29 cellular contexts compared by ENCODE assay signal in the genomic region with DNA sequence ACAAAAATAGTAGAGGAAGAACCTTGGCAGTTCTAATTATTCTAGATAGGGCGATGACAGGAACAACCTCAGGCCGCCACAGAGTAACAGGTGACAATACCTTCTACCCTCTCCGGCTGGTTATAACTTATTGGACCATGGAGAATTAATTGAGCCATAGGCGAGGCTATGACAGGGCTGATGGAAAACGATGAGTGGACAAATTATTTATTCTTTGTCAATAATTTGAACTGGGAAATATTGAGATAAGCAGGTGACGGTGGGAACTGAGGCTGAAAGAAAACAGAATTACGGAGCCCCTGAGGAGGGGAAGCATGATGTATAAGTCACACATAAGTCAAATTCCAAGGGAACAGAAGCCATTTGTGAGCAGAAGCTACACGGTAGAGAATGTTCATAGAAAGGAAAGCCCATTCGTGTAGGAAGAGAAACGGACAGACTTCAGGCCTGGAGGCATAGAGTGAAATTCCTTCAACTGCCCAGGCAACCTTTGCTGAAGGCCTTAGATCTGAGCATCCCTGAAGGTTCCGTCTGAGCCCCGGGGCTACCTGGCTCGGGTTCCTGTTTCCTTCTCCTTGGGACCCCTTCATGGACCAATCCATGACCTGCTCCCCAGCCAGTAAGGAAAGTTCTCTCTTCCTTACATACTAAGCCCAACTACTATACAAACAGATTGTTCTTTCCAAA.
"Had no signal": no experiment of that assay in that cellular context is flagged by ENCODE, and none has a peak within 500 bp of the region (broad histone marks: within the 10 kb centered on the region; RNA-seq: fewer than 3 reads in every experiment).

No MANE protein-coding gene starts in this region.

- H3K36me3 ChIP-seq: ascending aorta, cardiac muscle cell had no signal

- ATAC-seq: activated CD8-positive, alpha-beta memory T cell treated with anti-CD3 and anti-CD28 coated beads, Interleukin-2, amount 10 ng/mL, durations not matched to agents 7 days and 5 days; activated CD8-positive, alpha-beta T cell treated with anti-CD3 and anti-CD28 coated beads for 36 hours; activated naive CD8-positive, alpha-beta T cell treated with anti-CD3 and anti-CD28 coated beads, Interleukin-2, amount 50 U/mL, for 24 hours had no signal

- H3K9me3 ChIP-seq: ascending aorta had no signal

- DNase-seq: activated B cell treated with CpG ODN at 0.5 μM for 24 hours; activated CD4-positive, alpha-beta memory T cell treated with anti-CD3 and anti-CD28 coated beads for 36 hours; activated CD4-positive, alpha-beta T cell treated with anti-CD3 and anti-CD28 coated beads for 4 hours; activated CD4-positive, alpha-beta T cell treated with anti-CD3 and anti-CD28 coated beads, Interleukin-2, amount 10 ng/mL, durations not matched to agents 24 days and 14 days; activated CD4-positive, alpha-beta T cell treated with anti-CD3 and anti-CD28 coated beads, Interleukin-2, amount 50 U/mL, for 1 hour; activated CD4-positive, alpha-beta T cell treated with anti-CD3 and anti-CD28 coated beads, Interleukin-2, amount 50 U/mL, for 4 hours; activated CD4-positive, CD25-positive, alpha-beta regulatory T cell treated with anti-CD3 and anti-CD28 coated beads, Interleukin-2, amount 50 U/mL, for 72 hours; activated CD8-positive, alpha-beta memory T cell treated with anti-CD3 and anti-CD28 coated beads, Interleukin-2, amount 10 ng/mL, durations not matched to agents 7 days and 5 days; activated CD8-positive, alpha-beta memory T cell treated with anti-CD3 and anti-CD28 coated beads, Interleukin-2, amount 50 U/mL, for 48 hours; activated CD8-positive, alpha-beta T cell treated with anti-CD3 and anti-CD28 coated beads for 36 hours; activated effector memory CD4-positive, alpha-beta T cell treated with Interleukin-2 at 50 U/mL for 16 hours; activated gamma-delta T cell; activated naive CD4-positive, alpha-beta T cell treated with anti-CD3 and anti-CD28 coated beads, Interleukin-2, amount 10 ng/mL, durations not matched to agents 7 days and 5 days; activated naive CD4-positive, alpha-beta T cell treated with Interleukin-2 at 50 U/mL for 16 hours; activated naive CD8-positive, alpha-beta T cell treated with anti-CD3 and anti-CD28 coated beads, Interleukin-2, amount 10 ng/mL, durations not matched to agents 7 days and 5 days; activated naive CD8-positive, alpha-beta T cell treated with anti-CD3 and anti-CD28 coated beads, Interleukin-2, amount 50 U/mL, for 24 hours; activated T-cell treated with anti-CD3 and anti-CD28 coated beads, Interleukin-2, amount 50 U/mL, for 24 hours; activated T-cell treated with anti-CD3 and anti-CD28 coated beads, Interleukin-2, amount 50 U/mL, for 48 hours; amygdala; anterior cingulate cortex; caudate nucleus; cerebellar nuclear complex; T-helper 2 cell; T-helper 9 cell had no signal

- H3K27me3 ChIP-seq: ascending aorta, cardiac muscle cell had no signal

- FAIRE-seq: bronchial epithelial cell, TTC549 had no signal

- H3K27ac ChIP-seq: ascending aorta, cardiac muscle cell, VCaP had no signal

- H3K4me3 ChIP-seq: ascending aorta, cardiac muscle cell had no signal
